ENCODE assay signal across 19 cellular contexts in genomic region chr7:87448427-87448826, GRCh38. TPM values are rescaled to one million over a fixed set of nuclear protein-coding genes. Genes with fewer than 3 reads are reported as not detected.
DNase-seq lines count a peak whose midpoint lies in the region; ATAC-seq and TF ChIP-seq lines count a peak whose summit lies in the region.
"Had no signal": no experiment of that assay in that cellular context is flagged by ENCODE, and none has a peak within 500 bp of the region (broad histone marks: within the 10 kb centered on the region; RNA-seq: fewer than 3 reads in every experiment).

No MANE protein-coding gene starts in this region.

- H3K36me3 ChIP-seq in body of pancreas (replicated peaks in 1 of 2; ENCODE audit: insufficient read depth in 1 of 2, low read depth in 2 of 2) = no peaks in the 10 kb centered on the region
- H3K36me3 ChIP-seq in neuron (ENCODE audit: insufficient read depth, low read length) = no peaks in the 10 kb centered on the region
- H3K36me3 ChIP-seq: ascending aorta had no signal

- H3K4me1 ChIP-seq in body of pancreas = no peaks in the 10 kb centered on the region
- H3K4me1 ChIP-seq in neuron (ENCODE audit: insufficient read depth, low read length) = peaks cover 3% of the 10 kb centered on the region
- H3K4me1 ChIP-seq: ascending aorta had no signal

- intact Hi-C loops in body of pancreas (cut with DNase I) (no loop called here), left ventricle myocardium superior (cut with micrococcal nuclease) (no loop called here)

- DNase-seq in NCI-H345 (lab: John Stamatoyannopoulos, UW) = peak; percentile 13
- no peak for DNase-seq in NCI-H345 treated with DMSO at 0.1 percent for 48 hours (lab: John Stamatoyannopoulos, UW; ENCODE audit: unreplicated experiment)
- DNase-seq in NCI-H2081 treated with DMSO at 0.1 percent for 48 hours (lab: John Stamatoyannopoulos, UW) = peak; percentile 71
- peak in 3 of 4 donors; percentile 16 to 40 (median 17) for DNase-seq in body of pancreas
- DNase-seq in C1 segment of cervical spinal cord (lab: John Stamatoyannopoulos, UW) = no peak
- DNase-seq in left ventricle myocardium superior = no peak
- DNase-seq: activated CD4-positive, alpha-beta T cell treated with anti-CD3 and anti-CD28 coated beads for 48 hours; activated naive CD4-positive, alpha-beta T cell treated with Interleukin-2 at 50 U/mL for 16 hours; CD4-positive, alpha-beta T cell; HFFc6; left cardiac atrium; NCI-H2171; stimulated activated CD4-positive, alpha-beta T cell treated with anti-CD3 and anti-CD28 coated beads, Interleukin-4, amount 100 ng/mL, for 1 hour; T1000 had no signal

- H3K27me3 ChIP-seq in body of pancreas (no peaks in the 10 kb centered on the region), neuron (ENCODE audit: insufficient read depth, low read length) (no peaks in the 10 kb centered on the region)
- H3K27me3 ChIP-seq: ascending aorta, hepatocyte, SJSA1 had no signal

- ATAC-seq in body of pancreas = peak; percentile 30
- ATAC-seq in GM18868 (IDR thresholded peaks at IDR 0.05; ENCODE audit: unreplicated experiment) = no peak
- ATAC-seq in left ventricle myocardium superior = no peak
- ATAC-seq: left cardiac atrium had no signal

- no peak for TF ChIP-seq CTCF in body of pancreas (IDR thresholded peaks at IDR 0.05)

- WGBS in body of pancreas, 2 donors = 51 to 71% methylated on average over 6 of the region's 6 CpGs

- H3K27ac ChIP-seq in body of pancreas = no peak overlapping the region
- H3K27ac ChIP-seq: ascending aorta, hepatocyte, SJSA1 had no signal

- no peaks in the 10 kb centered on the region for H3K9me3 ChIP-seq in body of pancreas
- H3K9me3 ChIP-seq in neuron (ENCODE audit: low read length) = no peaks in the 10 kb centered on the region
- H3K9me3 ChIP-seq: ascending aorta, SJSA1 had no signal

- no peak for TF ChIP-seq POLR2A in body of pancreas (IDR thresholded peaks at IDR 0.05)

- H2AFZ ChIP-seq in neuron (ENCODE audit: low read depth, low read length) = peak overlapping the region; percentile 8
- H2AFZ ChIP-seq: hepatocyte had no signal

- H3K4me3 ChIP-seq in body of pancreas (no peak overlapping the region), neuron (ENCODE audit: low read length) (no peak overlapping the region)
- H3K4me3 ChIP-seq: ascending aorta, hepatocyte, SJSA1 had no signal

RNA-seq across cellular contexts. Expression of gene ABCB4, which starts 27.1 kb away (rescaled TPM):
- total RNA-seq in body of pancreas (under 1 TPM in 1 of 2 donors, not detected in 1; under 0.01 TPM), left ventricle myocardium superior (5.7 TPM)
- total RNA-seq: ascending aorta; CD4-positive, alpha-beta T cell had no signal

Comparison
In these comparisons a context has a peak if more than half of its experiments do, and no peak if none do; other contexts are left out.
1. DNase-seq: peak in NCI-H345 (single experiment), NCI-H2081 treated with DMSO at 0.1 percent for 48 hours (single experiment) and body of pancreas (3 of 4); none in NCI-H345 treated with DMSO at 0.1 percent for 48 hours (single experiment), C1 segment of cervical spinal cord (0 of 14) and left ventricle myocardium superior (single experiment).